In the genomic region with DNA sequence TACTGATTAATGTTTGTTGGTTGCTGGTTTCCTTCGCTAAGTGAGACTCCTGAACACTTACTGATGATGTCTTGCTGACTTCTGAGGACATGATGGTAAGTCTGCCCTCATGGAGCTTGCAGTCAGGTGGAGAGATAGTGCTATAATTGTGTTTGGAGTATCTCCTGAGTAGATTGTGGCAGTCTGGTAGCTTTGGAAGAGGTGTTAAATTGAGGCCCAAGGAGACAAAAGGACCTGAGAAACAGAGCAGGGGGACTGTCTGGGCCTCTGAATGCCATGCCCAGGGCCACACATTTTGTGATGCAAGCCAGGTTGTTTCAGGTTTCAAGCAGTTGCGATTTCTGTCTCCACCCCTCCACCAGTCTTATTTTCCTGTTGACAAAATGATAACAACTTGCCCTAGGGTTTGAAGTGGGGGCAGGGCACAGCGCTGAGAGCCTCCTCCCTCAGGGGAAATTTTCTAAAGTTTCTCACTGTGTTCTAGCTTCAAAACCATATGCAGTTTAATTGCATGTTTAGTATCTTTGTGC, we compare ENCODE assay signal across 9 cellular contexts. TPM values are rescaled to one million over a fixed set of nuclear protein-coding genes. Genes with fewer than 3 reads are reported as not detected.
DNase-seq lines count a peak whose midpoint lies in the region; ATAC-seq and TF ChIP-seq lines count a peak whose summit lies in the region.
"Had no signal": no experiment of that assay in that cellular context is flagged by ENCODE, and none has a peak within 500 bp of the region (broad histone marks: within the 10 kb centered on the region; RNA-seq: fewer than 3 reads in every experiment).

No MANE protein-coding gene starts in this region.

- TF ChIP-seq CTCF in liver (IDR thresholded peaks at IDR 0.05; ENCODE audit: low read depth, low read length, missing input control) (no peak), transverse colon (IDR thresholded peaks at IDR 0.05) (no peak)

- H3K36me3 ChIP-seq in liver (ENCODE audit: control insufficient read depth in 4 of 4, insufficient read depth in 3 of 4, low read depth in 1 of 4, low read length in 3 of 4) = no peaks in the 10 kb centered on the region
- no peaks in the 10 kb centered on the region for H3K36me3 ChIP-seq in transverse colon

- no peaks in the 10 kb centered on the region for H3K9me3 Mint-ChIP-seq in activated CD8-positive, alpha-beta memory T cell treated with anti-CD3 and anti-CD28 coated beads, Interleukin-2, amount 10 ng/mL, durations not matched to agents 7 days and 5 days (ENCODE audit: low read depth)

- H3K4me1 ChIP-seq in liver (ENCODE audit: control insufficient read depth in 4 of 4, insufficient read depth in 4 of 4, low read length in 3 of 4) = peaks cover 5 to 34% (median 19%) of the 10 kb centered on the region in 4 donors
- H3K4me1 ChIP-seq in transverse colon = peaks cover 59 to 95% (median 71%) of the 10 kb centered on the region in 4 donors

- no peak for TF ChIP-seq EP300 in transverse colon (IDR thresholded peaks at IDR 0.05; ENCODE audit: low read depth)

- no peak for TF ChIP-seq POLR2A in transverse colon (IDR thresholded peaks at IDR 0.05)

- no peak overlapping the region for H3K4me3 ChIP-seq in liver (ENCODE audit: low read depth in 1 of 3, low read length in 3 of 3)
- no peak overlapping the region for H3K4me3 ChIP-seq in transverse colon

- peak; percentile 36 to 45 for TF ChIP-seq RAD21 in liver (IDR thresholded peaks at IDR 0.05)

- peak; percentile 55 for DNase-seq in activated CD4-positive, CD25-positive, alpha-beta regulatory T cell treated with anti-CD3 and anti-CD28 coated beads, Interleukin-2, amount 50 U/mL, for 16 hours (ENCODE audit: low read depth, low spot score)
- no peak for DNase-seq in activated CD4-positive, CD25-positive, alpha-beta regulatory T cell treated with anti-CD3 and anti-CD28 coated beads, Interleukin-2, amount 50 U/mL, for 72 hours
- DNase-seq in activated CD8-positive, alpha-beta memory T cell treated with anti-CD3 and anti-CD28 coated beads, Interleukin-2, amount 10 ng/mL, durations not matched to agents 7 days and 5 days = peak; percentile 85
- peak; percentile 64 for DNase-seq in transverse colon
- DNase-seq in HCEC 1CT = no peak
- DNase-seq: T1000 had no signal

- H3K9ac ChIP-seq in liver (ENCODE audit: low read depth in 1 of 2, low read length in 2 of 2) = no peak overlapping the region

- peak overlapping the region; percentile 93 for H3K27ac Mint-ChIP-seq in activated CD8-positive, alpha-beta memory T cell treated with anti-CD3 and anti-CD28 coated beads, Interleukin-2, amount 10 ng/mL, durations not matched to agents 7 days and 5 days

- intact Hi-C loops in transverse colon (cut with DNase I; ENCODE audit: low total_unique reads) = no loop called here

- no peaks in the 10 kb centered on the region for H3K9me3 ChIP-seq in liver (ENCODE audit: control insufficient read depth in 4 of 4, low read length in 3 of 4)
- no peaks in the 10 kb centered on the region for H3K9me3 ChIP-seq in transverse colon

- CTCF ChIA-PET in activated CD8-positive, alpha-beta memory T cell treated with anti-CD3 and anti-CD28 coated beads, Interleukin-2, amount 10 ng/mL, durations not matched to agents 7 days and 5 days (lab: Charles Lee) = interaction anchor here (0.9 to 11.2 kb wide), 6 partner anchors 9 to 135 kb away, joined by 3 to 138 read pairs (median 4); a partner anchor contains a TSS

- 40% methylated on average over 3 of the region's 3 CpGs for WGBS in liver
- 32 to 54% methylated on average over 2 to 3 of the region's 3 CpGs for WGBS in transverse colon (ENCODE audit: low coverage in 1 of 2), 2 donors

- H3K4me3 Mint-ChIP-seq in activated CD8-positive, alpha-beta memory T cell treated with anti-CD3 and anti-CD28 coated beads, Interleukin-2, amount 10 ng/mL, durations not matched to agents 7 days and 5 days = peak overlapping the region; percentile 66

- H3K27ac ChIP-seq in liver (ENCODE audit: low read depth in 1 of 2, low read length in 2 of 2) (peak overlapping the region; percentile 44 to 53), transverse colon (peak overlapping the region; percentile 43 to 69 (median 65))

- peaks cover 66% of the 10 kb centered on the region for H3K36me3 Mint-ChIP-seq in activated CD8-positive, alpha-beta memory T cell treated with anti-CD3 and anti-CD28 coated beads, Interleukin-2, amount 10 ng/mL, durations not matched to agents 7 days and 5 days

- peaks cover 94% of the 10 kb centered on the region for H3K4me1 Mint-ChIP-seq in activated CD8-positive, alpha-beta memory T cell treated with anti-CD3 and anti-CD28 coated beads, Interleukin-2, amount 10 ng/mL, durations not matched to agents 7 days and 5 days

- H3K27me3 Mint-ChIP-seq in activated CD8-positive, alpha-beta memory T cell treated with anti-CD3 and anti-CD28 coated beads, Interleukin-2, amount 10 ng/mL, durations not matched to agents 7 days and 5 days = no peaks in the 10 kb centered on the region

- no peaks in the 10 kb centered on the region for H3K27me3 ChIP-seq in liver (ENCODE audit: control insufficient read depth in 4 of 4, insufficient read depth in 4 of 4, low read length in 3 of 4)
- no peaks in the 10 kb centered on the region for H3K27me3 ChIP-seq in transverse colon

- ATAC-seq in activated CD8-positive, alpha-beta memory T cell treated with anti-CD3 and anti-CD28 coated beads, Interleukin-2, amount 10 ng/mL, durations not matched to agents 7 days and 5 days = peak; percentile 22
- ATAC-seq in GM18517 (IDR thresholded peaks at IDR 0.05; ENCODE audit: unreplicated experiment) = no peak
- no peak for ATAC-seq in HG03097 (IDR thresholded peaks at IDR 0.05; ENCODE audit: low FRiP score, unreplicated experiment)

- in situ Hi-C loops in transverse colon (cut with MboI; ENCODE audit: low pct_ligation_motif_present in 1 of 4, low pct_unique_long_range_greater_than_20kb in 1 of 4, low sequenced_read_pairs in 3 of 4) = no loop called here

TF ChIP-seq in liver, 16 proteins besides CTCF, POLR2A, EP300 and RAD21 (continues in another document):
- TF ChIP-seq TAF1 (conservative IDR thresholded peaks at IDR 0.05) (no peak), GABPA (IDR thresholded peaks at IDR 0.05 in 1 of 2, conservative IDR thresholded peaks at IDR 0.05 in 1 of 2) (no peak), RXRA (IDR thresholded peaks at IDR 0.05) (peak; percentile 65 to 66), YY1 (IDR thresholded peaks at IDR 0.05) (no peak), HNF4G (IDR thresholded peaks at IDR 0.05) (no peak), HNF4A (conservative IDR thresholded peaks at IDR 0.05) (peak; percentile 69 to 72), JUND (IDR thresholded peaks at IDR 0.05) (peak; percentile 20 to 54), NR2F2 (IDR thresholded peaks at IDR 0.05) (no peak)
- TF ChIP-seq, protein P1, sequence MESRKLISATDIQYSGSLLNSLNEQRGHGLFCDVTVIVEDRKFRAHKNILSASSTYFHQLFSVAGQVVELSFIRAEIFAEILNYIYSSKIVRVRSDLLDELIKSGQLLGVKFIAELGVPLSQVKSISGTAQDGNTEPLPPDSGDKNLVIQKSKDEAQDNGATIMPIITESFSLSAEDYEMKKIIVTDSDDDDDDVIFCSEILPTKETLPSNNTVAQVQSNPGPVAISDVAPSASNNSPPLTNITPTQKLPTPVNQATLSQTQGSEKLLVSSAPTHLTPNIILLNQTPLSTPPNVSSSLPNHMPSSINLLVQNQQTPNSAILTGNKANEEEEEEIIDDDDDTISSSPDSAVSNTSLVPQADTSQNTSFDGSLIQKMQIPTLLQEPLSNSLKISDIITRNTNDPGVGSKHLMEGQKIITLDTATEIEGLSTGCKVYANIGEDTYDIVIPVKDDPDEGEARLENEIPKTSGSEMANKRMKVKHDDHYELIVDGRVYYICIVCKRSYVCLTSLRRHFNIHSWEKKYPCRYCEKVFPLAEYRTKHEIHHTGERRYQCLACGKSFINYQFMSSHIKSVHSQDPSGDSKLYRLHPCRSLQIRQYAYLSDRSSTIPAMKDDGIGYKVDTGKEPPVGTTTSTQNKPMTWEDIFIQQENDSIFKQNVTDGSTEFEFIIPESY (IDR thresholded peaks at IDR 0.05) = no peak
- TF ChIP-seq, protein P2, sequence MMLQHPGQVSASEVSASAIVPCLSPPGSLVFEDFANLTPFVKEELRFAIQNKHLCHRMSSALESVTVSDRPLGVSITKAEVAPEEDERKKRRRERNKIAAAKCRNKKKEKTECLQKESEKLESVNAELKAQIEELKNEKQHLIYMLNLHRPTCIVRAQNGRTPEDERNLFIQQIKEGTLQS (IDR thresholded peaks at IDR 0.05) = no peak
- TF ChIP-seq, protein P3, sequence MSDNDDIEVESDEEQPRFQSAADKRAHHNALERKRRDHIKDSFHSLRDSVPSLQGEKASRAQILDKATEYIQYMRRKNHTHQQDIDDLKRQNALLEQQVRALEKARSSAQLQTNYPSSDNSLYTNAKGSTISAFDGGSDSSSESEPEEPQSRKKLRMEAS (IDR thresholded peaks at IDR 0.05) = peak; percentile 46
- TF ChIP-seq, protein P4, sequence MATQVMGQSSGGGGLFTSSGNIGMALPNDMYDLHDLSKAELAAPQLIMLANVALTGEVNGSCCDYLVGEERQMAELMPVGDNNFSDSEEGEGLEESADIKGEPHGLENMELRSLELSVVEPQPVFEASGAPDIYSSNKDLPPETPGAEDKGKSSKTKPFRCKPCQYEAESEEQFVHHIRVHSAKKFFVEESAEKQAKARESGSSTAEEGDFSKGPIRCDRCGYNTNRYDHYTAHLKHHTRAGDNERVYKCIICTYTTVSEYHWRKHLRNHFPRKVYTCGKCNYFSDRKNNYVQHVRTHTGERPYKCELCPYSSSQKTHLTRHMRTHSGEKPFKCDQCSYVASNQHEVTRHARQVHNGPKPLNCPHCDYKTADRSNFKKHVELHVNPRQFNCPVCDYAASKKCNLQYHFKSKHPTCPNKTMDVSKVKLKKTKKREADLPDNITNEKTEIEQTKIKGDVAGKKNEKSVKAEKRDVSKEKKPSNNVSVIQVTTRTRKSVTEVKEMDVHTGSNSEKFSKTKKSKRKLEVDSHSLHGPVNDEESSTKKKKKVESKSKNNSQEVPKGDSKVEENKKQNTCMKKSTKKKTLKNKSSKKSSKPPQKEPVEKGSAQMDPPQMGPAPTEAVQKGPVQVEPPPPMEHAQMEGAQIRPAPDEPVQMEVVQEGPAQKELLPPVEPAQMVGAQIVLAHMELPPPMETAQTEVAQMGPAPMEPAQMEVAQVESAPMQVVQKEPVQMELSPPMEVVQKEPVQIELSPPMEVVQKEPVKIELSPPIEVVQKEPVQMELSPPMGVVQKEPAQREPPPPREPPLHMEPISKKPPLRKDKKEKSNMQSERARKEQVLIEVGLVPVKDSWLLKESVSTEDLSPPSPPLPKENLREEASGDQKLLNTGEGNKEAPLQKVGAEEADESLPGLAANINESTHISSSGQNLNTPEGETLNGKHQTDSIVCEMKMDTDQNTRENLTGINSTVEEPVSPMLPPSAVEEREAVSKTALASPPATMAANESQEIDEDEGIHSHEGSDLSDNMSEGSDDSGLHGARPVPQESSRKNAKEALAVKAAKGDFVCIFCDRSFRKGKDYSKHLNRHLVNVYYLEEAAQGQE (IDR thresholded peaks at IDR 0.05) = no peak

RNA-seq across cellular contexts. Expression of a gene that starts 16.7 kb away (rescaled TPM):
- 10 to 100 TPM; 87.1 to 88.0 TPM for total RNA-seq in activated CD8-positive, alpha-beta memory T cell treated with anti-CD3 and anti-CD28 coated beads, Interleukin-2, amount 10 ng/mL, durations not matched to agents 7 days and 5 days
- 10 to 100 TPM in 1 of 2 donors, 1 to 10 TPM in 1; 4.0 to 12.2 TPM for total RNA-seq in liver
- 1 to 10 TPM; 5.2 to 5.7 TPM for polyA plus RNA-seq in liver
- total RNA-seq in transverse colon = 10 to 100 TPM; 30.9 to 65.1 (median 57.0) TPM

Comparison
In these comparisons a context has a peak if more than half of its experiments do, and no peak if none do; other contexts are left out.
1. DNase-seq: peak in activated CD4-positive, CD25-positive, alpha-beta regulatory T cell treated with anti-CD3 and anti-CD28 coated beads, Interleukin-2, amount 50 U/mL, for 16 hours (single experiment), activated CD8-positive, alpha-beta memory T cell treated with anti-CD3 and anti-CD28 coated beads, Interleukin-2, amount 10 ng/mL, durations not matched to agents 7 days and 5 days (single experiment) and transverse colon (single experiment); none in activated CD4-positive, CD25-positive, alpha-beta regulatory T cell treated with anti-CD3 and anti-CD28 coated beads, Interleukin-2, amount 50 U/mL, for 72 hours (single experiment) and HCEC 1CT (single experiment).